30 cellular contexts compared by ENCODE assay signal in the genomic region with DNA sequence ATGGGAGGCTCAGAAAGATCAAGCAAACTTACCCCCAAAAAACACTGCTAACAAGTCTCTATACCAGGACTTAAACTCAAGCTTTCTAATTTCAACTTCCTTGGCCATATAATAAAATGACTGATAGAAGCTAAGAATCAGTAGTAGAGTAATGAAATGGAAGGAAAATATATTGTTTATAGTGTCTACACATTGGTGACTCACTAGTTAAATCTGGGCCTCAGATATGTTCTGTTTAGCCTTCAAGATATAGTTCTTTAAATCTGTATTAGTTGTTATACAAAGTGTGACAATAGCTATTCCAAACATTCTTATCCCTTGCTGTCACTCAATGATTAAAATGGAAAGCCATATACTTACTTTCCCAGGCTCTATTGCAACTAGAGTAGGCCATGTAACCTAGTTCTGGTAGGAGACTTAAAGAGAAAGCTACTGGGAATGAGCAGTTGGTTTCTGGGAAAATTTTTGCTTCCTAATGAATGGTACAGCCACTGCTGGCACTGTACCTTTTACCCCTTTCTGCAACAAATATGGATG. TPM values are rescaled to one million over a fixed set of nuclear protein-coding genes. Genes with fewer than 3 reads are reported as not detected.
"Had no signal": no experiment of that assay in that cellular context is flagged by ENCODE, and none has a peak within 500 bp of the region (broad histone marks: within the 10 kb centered on the region; RNA-seq: fewer than 3 reads in every experiment).

No MANE protein-coding gene starts in this region.

- DNase-seq: activated CD4-positive, alpha-beta memory T cell treated with anti-CD3 and anti-CD28 coated beads, Interleukin-2, amount 10 ng/mL, durations not matched to agents 7 days and 5 days; activated CD4-positive, alpha-beta T cell treated with anti-CD3 and anti-CD28 coated beads, Interleukin-2, amount 10 ng/mL, durations not matched to agents 24 days and 14 days; activated effector memory CD4-positive, alpha-beta T cell treated with Interleukin-2 at 50 U/mL for 16 hours; activated naive CD4-positive, alpha-beta T cell treated with anti-CD3 and anti-CD28 coated beads for 36 hours; activated naive CD8-positive, alpha-beta T cell treated with anti-CD3 and anti-CD28 coated beads, Interleukin-2, amount 10 ng/mL, durations not matched to agents 7 days and 5 days; activated T-cell treated with anti-CD3 and anti-CD28 coated beads, Interleukin-2, amount 50 U/mL, for 72 hours; dorsolateral prefrontal cortex; effector memory CD8-positive, alpha-beta T cell; head of caudate nucleus; hypothalamus; left cardiac atrium; nephron progenitor cell; retina; sigmoid colon; stimulated activated CD4-positive, alpha-beta T cell treated with anti-CD3 and anti-CD28 coated beads, Interleukin-15, amount 100 ng/mL, for 24 hours; stimulated activated CD8-positive, alpha-beta memory T cell treated with anti-CD3 and anti-CD28 coated beads, Interleukin-4, amount 100 ng/mL, for 48 hours; stimulated activated naive CD4-positive, alpha-beta T cell; T-helper 17 cell; testis; trophoblast cell had no signal

- FAIRE-seq: colon, islet of Langerhans had no signal

- H3K4me3 Mint-ChIP-seq: activated CD4-positive, alpha-beta memory T cell treated with anti-CD3 and anti-CD28 coated beads, Interleukin-2, amount 10 ng/mL, durations not matched to agents 7 days and 5 days; activated CD4-positive, alpha-beta T cell treated with anti-CD3 and anti-CD28 coated beads, Interleukin-2, amount 10 ng/mL, durations not matched to agents 24 days and 14 days; activated naive CD4-positive, alpha-beta T cell treated with anti-CD3 and anti-CD28 coated beads for 36 hours; activated naive CD8-positive, alpha-beta T cell treated with anti-CD3 and anti-CD28 coated beads, Interleukin-2, amount 10 ng/mL, durations not matched to agents 7 days and 5 days; activated T-cell treated with anti-CD3 and anti-CD28 coated beads, Interleukin-2, amount 50 U/mL, for 72 hours; brain; central memory CD8-positive, alpha-beta T cell; effector memory CD8-positive, alpha-beta T cell; nephron progenitor cell; T-helper 17 cell had no signal

- H3K4me3 ChIP-seq: dorsolateral prefrontal cortex, esophagus muscularis mucosa, gastroesophageal sphincter, sigmoid colon, smooth muscle cell, testis, vagina had no signal

- H3K27me3 Mint-ChIP-seq: activated CD4-positive, alpha-beta memory T cell treated with anti-CD3 and anti-CD28 coated beads, Interleukin-2, amount 10 ng/mL, durations not matched to agents 7 days and 5 days; activated CD4-positive, alpha-beta T cell treated with anti-CD3 and anti-CD28 coated beads, Interleukin-2, amount 10 ng/mL, durations not matched to agents 24 days and 14 days; activated naive CD8-positive, alpha-beta T cell treated with anti-CD3 and anti-CD28 coated beads, Interleukin-2, amount 10 ng/mL, durations not matched to agents 7 days and 5 days; central memory CD8-positive, alpha-beta T cell; effector memory CD8-positive, alpha-beta T cell; T-helper 17 cell had no signal

- H3K9me3 Mint-ChIP-seq: central memory CD8-positive, alpha-beta T cell; effector memory CD8-positive, alpha-beta T cell had no signal

- H3K4me1 Mint-ChIP-seq: nephron progenitor cell had no signal

- ATAC-seq: activated CD4-positive, CD25-positive, alpha-beta regulatory T cell treated with anti-CD3 and anti-CD28 coated beads, Interleukin-2, amount 50 U/mL, for 24 hours; activated T-cell treated with anti-CD3 and anti-CD28 coated beads, Interleukin-2, amount 50 U/mL, for 72 hours; effector memory CD8-positive, alpha-beta T cell; gastroesophageal sphincter; left cardiac atrium; T-helper 17 cell had no signal

- H3K27ac Mint-ChIP-seq: activated CD4-positive, alpha-beta memory T cell treated with anti-CD3 and anti-CD28 coated beads, Interleukin-2, amount 10 ng/mL, durations not matched to agents 7 days and 5 days; activated CD4-positive, alpha-beta T cell treated with anti-CD3 and anti-CD28 coated beads, Interleukin-2, amount 10 ng/mL, durations not matched to agents 24 days and 14 days; activated naive CD4-positive, alpha-beta T cell treated with anti-CD3 and anti-CD28 coated beads for 36 hours; activated naive CD8-positive, alpha-beta T cell treated with anti-CD3 and anti-CD28 coated beads, Interleukin-2, amount 10 ng/mL, durations not matched to agents 7 days and 5 days; activated T-cell treated with anti-CD3 and anti-CD28 coated beads, Interleukin-2, amount 50 U/mL, for 72 hours; effector memory CD8-positive, alpha-beta T cell; nephron progenitor cell; T-helper 17 cell had no signal

RNA-seq across cellular contexts. Expression of gene EFCAB5, which starts 29.7 kb away (rescaled TPM):
- total RNA-seq: smooth muscle cell, vagina had no signal
- polyA plus RNA-seq: liver had no signal
